In genomic region chr4:74386159-74386558, GRCh38 we compare ENCODE assay signal across 2 cellular contexts.
A peak's percentile ranks its signal among the peaks of the same experiment; 100 is the strongest.
TF ChIP-seq lines count a peak whose summit lies in the region.

No MANE protein-coding gene starts in this region.

TF ChIP-seq in HCT116, 20 proteins besides CTCF, POLR2A, EP300 and RAD21:
- TF ChIP-seq JUND (IDR thresholded peaks at IDR 0.05) (peak; percentile 13), SIN3A (IDR thresholded peaks at IDR 0.05; ENCODE audit: low read depth) (peak; percentile 42; the same call in 1 of the 2 replicates), ATF3 (IDR thresholded peaks at IDR 0.05) (no peak), FOSL1 (IDR thresholded peaks at IDR 0.05; ENCODE audit: low read depth) (no peak), POLR2AphosphoS5 (IDR thresholded peaks at IDR 0.05; ENCODE audit: low read depth, low read length) (peak; percentile 73), EGR1 (IDR thresholded peaks at IDR 0.05; ENCODE audit: low read depth) (no peak), CBX3 (IDR thresholded peaks at IDR 0.05; ENCODE audit: low read depth) (no peak), TCF7L2 (IDR thresholded peaks at IDR 0.05; ENCODE audit: borderline replicate concordance, extremely low read depth, insufficient read depth, insufficient read length) (no peak), ZFX (IDR thresholded peaks at IDR 0.05) (no peak), MAX (IDR thresholded peaks at IDR 0.05) (0 out of 2 replicates have a peak, but pooled peaks have one; percentile 17), EZH2 (IDR thresholded peaks at IDR 0.05) (no peak), ZNF274 (IDR thresholded peaks at IDR 0.05; ENCODE audit: low read depth, low read length) (no peak), ELF1 (IDR thresholded peaks at IDR 0.05; ENCODE audit: borderline replicate concordance, low read depth) (no peak)
TF ChIP-seq in HCT116: peak in this region for 4.

TF ChIP-seq in K562, 482 proteins besides CTCF, POLR2A, EP300 and RAD21:
- no peak for TF ChIP-seq DNMT1 (IDR thresholded peaks at IDR 0.05)
- peak; percentile 63; the same call in 1 of the 2 replicates for TF ChIP-seq POLR2AphosphoS5 (IDR thresholded peaks at IDR 0.05; ENCODE audit: control insufficient read depth, insufficient read depth, low read depth, low read length)
- TF ChIP-seq IRF1 (CRISPR knock-in tag; IDR thresholded peaks at IDR 0.05; ENCODE audit: borderline replicate concordance): no peak
